11 cellular contexts compared by ENCODE assay signal in genomic region chr3:50516048-50516871, GRCh38. TPM values are rescaled to one million over a fixed set of nuclear protein-coding genes. Genes with fewer than 3 reads are reported as not detected.
A peak's percentile ranks its signal among the peaks of the same experiment; 100 is the strongest.
DNase-seq lines count a peak whose midpoint lies in the region; ATAC-seq, FAIRE-seq and TF ChIP-seq lines count a peak whose summit lies in the region.
"Had no signal": no experiment of that assay in that cellular context is flagged by ENCODE, and none has a peak within 500 bp of the region (broad histone marks: within the 10 kb centered on the region; RNA-seq: fewer than 3 reads in every experiment).

No MANE protein-coding gene starts in this region.

- FAIRE-seq in small intestine (lab: Jason Lieb, UNC): no peak

- H3K4me3 Mint-ChIP-seq in neural crest cell (peak overlapping the region; percentile 77), HFFc6 (no peak overlapping the region)
- H3K4me3 Mint-ChIP-seq: natural killer cell treated with Interleukin-12 subunit alpha and Interleukin-12 subunit beta and Interleukin-15 and Interleukin-18, amount 100 ng/mL, for 72 hours had no signal

- DNase-seq in DMS 273 (lab: John Stamatoyannopoulos, UW; ENCODE audit: unreplicated experiment) (peak; percentile 91), NCI-H345 treated with DMSO at 0.1 percent for 48 hours (lab: John Stamatoyannopoulos, UW; ENCODE audit: unreplicated experiment) (peak; percentile 51), Right ventricle myocardium superior (peak; percentile 78), neural crest cell (ENCODE audit: low read depth, low spot score) (peak; percentile 49), HFFc6 (no peak), small intestine (no peak), cortex of kidney (lab: John Stamatoyannopoulos, UW) (no peak)
- DNase-seq: KG1 had no signal

- H3K36me3 ChIP-seq in small intestine (ENCODE audit: control insufficient read depth in 2 of 2, insufficient read depth in 2 of 2, low read length in 2 of 2): no peaks in the 10 kb centered on the region

- no peaks in the 10 kb centered on the region for H3K9me3 ChIP-seq in small intestine (ENCODE audit: control insufficient read depth, low read depth)
- H3K9me3 ChIP-seq: body of pancreas had no signal

- H3K4me1 ChIP-seq in small intestine (ENCODE audit: control insufficient read depth in 2 of 2, insufficient read depth in 1 of 2, low read depth in 1 of 2, low read length in 1 of 2): no peaks in the 10 kb centered on the region
- H3K4me1 ChIP-seq: body of pancreas had no signal

- TF ChIP-seq CTCF in neural crest cell (conservative IDR thresholded peaks at IDR 0.05) (no peak), HFFc6 (IDR thresholded peaks at IDR 0.05) (no peak)

- peak; percentile 80 for ATAC-seq in Right ventricle myocardium superior (ENCODE audit: poor library complexity)
- ATAC-seq in HG03521 (IDR thresholded peaks at IDR 0.05; ENCODE audit: unreplicated experiment): no peak
- ATAC-seq: body of pancreas had no signal

- H3K4me3 ChIP-seq in small intestine (ENCODE audit: low read depth in 1 of 2, low read length in 2 of 2): no peak overlapping the region
- H3K4me3 ChIP-seq: body of pancreas had no signal

- 33 to 39% (median 35%) methylated on average over 13 of the region's 13 CpGs for WGBS in small intestine, 3 donors

- H3K27me3 Mint-ChIP-seq in neural crest cell (ENCODE audit: low read depth) (peaks cover 4% of the 10 kb centered on the region), HFFc6 (ENCODE audit: insufficient read depth) (peaks cover 50% of the 10 kb centered on the region)
- H3K27me3 Mint-ChIP-seq: natural killer cell treated with Interleukin-12 subunit alpha and Interleukin-12 subunit beta and Interleukin-15 and Interleukin-18, amount 100 ng/mL, for 72 hours had no signal

- H3K27ac Mint-ChIP-seq in neural crest cell (ENCODE audit: unreplicated experiment) (no peak overlapping the region), HFFc6 (no peak overlapping the region)

- no peaks in the 10 kb centered on the region for H3K9me3 Mint-ChIP-seq in neural crest cell
- no peaks in the 10 kb centered on the region for H3K9me3 Mint-ChIP-seq in HFFc6
- H3K9me3 Mint-ChIP-seq: natural killer cell treated with Interleukin-12 subunit alpha and Interleukin-12 subunit beta and Interleukin-15 and Interleukin-18, amount 100 ng/mL, for 72 hours had no signal

- H3K27ac ChIP-seq in small intestine (ENCODE audit: low read depth in 1 of 2, low read length in 1 of 2): no peak overlapping the region
- H3K27ac ChIP-seq: body of pancreas had no signal

- intact Hi-C loops in Right ventricle myocardium superior (cut with DNase I): no loop called here

- no peaks in the 10 kb centered on the region for H3K27me3 ChIP-seq in small intestine (ENCODE audit: control insufficient read depth in 2 of 2, insufficient read depth in 2 of 2, low read length in 2 of 2)
- H3K27me3 ChIP-seq: body of pancreas had no signal

- H3K36me3 Mint-ChIP-seq in neural crest cell (ENCODE audit: low read depth) (no peaks in the 10 kb centered on the region), HFFc6 (ENCODE audit: low read depth) (no peaks in the 10 kb centered on the region)
- H3K36me3 Mint-ChIP-seq: natural killer cell treated with Interleukin-12 subunit alpha and Interleukin-12 subunit beta and Interleukin-15 and Interleukin-18, amount 100 ng/mL, for 72 hours had no signal

- H3K4me1 Mint-ChIP-seq in neural crest cell: peaks cover 44% of the 10 kb centered on the region
- no peaks in the 10 kb centered on the region for H3K4me1 Mint-ChIP-seq in HFFc6 (ENCODE audit: low read depth)

RNA-seq across cellular contexts. Expression of gene CACNA2D2, which starts 12.8 kb away (rescaled TPM):
- total RNA-seq in Right ventricle myocardium superior (1.6 TPM), neural crest cell (8.7 and 9.3 TPM in 2 replicates)
- under 1 TPM in 1 of 6 experiments, not detected in 5; 0.09 TPM for total RNA-seq in HFFc6 (2021; fragmentation: NEBNext Ultra II Directional; extraction: Animal tissue kit (Norgen Biotek cat#: 25700))
- under 1 TPM; 0.22 to 0.97 (median 0.81) TPM for polyA plus RNA-seq in small intestine

RNA-seq across cellular contexts. Expression of gene C3orf18, which starts 51.3 kb away (rescaled TPM):
- 53.1 TPM for total RNA-seq in Right ventricle myocardium superior
- 12.7 and 13.1 TPM in 2 replicates for total RNA-seq in neural crest cell
- 10 to 100 TPM; 12.9 to 15.5 (median 14.2) TPM for total RNA-seq in HFFc6 (2021; fragmentation: NEBNext Ultra II Directional; extraction: Animal tissue kit (Norgen Biotek cat#: 25700))
- polyA plus RNA-seq in small intestine: 1 to 10 TPM; 1.1 to 3.9 (median 1.9) TPM

RNA-seq across cellular contexts. Expression of gene HEMK1, which starts 53.1 kb away (rescaled TPM):
- total RNA-seq in Right ventricle myocardium superior: 19.5 TPM
- total RNA-seq in neural crest cell: 22.8 and 22.9 TPM in 2 replicates
- 10 to 100 TPM; 17.9 to 20.7 (median 19.2) TPM for total RNA-seq in HFFc6 (2021; fragmentation: NEBNext Ultra II Directional; extraction: Animal tissue kit (Norgen Biotek cat#: 25700))
- polyA plus RNA-seq in small intestine: 10 to 100 TPM; 13.9 to 18.1 (median 13.9) TPM

Comparison
In these comparisons a context has a peak if more than half of its experiments do, and no peak if none do; other contexts are left out.
1. DNase-seq: peak in DMS 273 (single experiment), NCI-H345 treated with DMSO at 0.1 percent for 48 hours (single experiment), Right ventricle myocardium superior (single experiment) and neural crest cell (single experiment); none in HFFc6 (single experiment), small intestine (single experiment) and cortex of kidney (single experiment).